In genomic region chr2:127546797-127547196, GRCh38 we compare ENCODE assay signal across 1 cellular context.
A peak's percentile ranks its signal among the peaks of the same experiment; 100 is the strongest.
TF ChIP-seq lines count a peak whose summit lies in the region.

No MANE protein-coding gene starts in this region.

TF ChIP-seq in HEK293, 187 proteins besides CTCF, POLR2A, EP300 and RAD21 (continued from another document):
- no peak for TF ChIP-seq ZNF18 (tag by site-specific recombination; IDR thresholded peaks at IDR 0.05)
- no peak for TF ChIP-seq OVOL3 (tag by site-specific recombination; IDR thresholded peaks at IDR 0.05)
- TF ChIP-seq YY2 (tag by site-specific recombination; IDR thresholded peaks at IDR 0.05) = no peak
- TF ChIP-seq HIC1 (tag by site-specific recombination; IDR thresholded peaks at IDR 0.05) = no peak
- TF ChIP-seq ZNF423 (tag by site-specific recombination; IDR thresholded peaks at IDR 0.05) = no peak
- TF ChIP-seq ZBTB17 (tag by site-specific recombination; IDR thresholded peaks at IDR 0.05) = peak; percentile 90
- peak; percentile 67 for TF ChIP-seq EGR2 (tag by site-specific recombination; IDR thresholded peaks at IDR 0.05; ENCODE audit: low read depth)
- no peak for TF ChIP-seq REST (tag by site-specific recombination; IDR thresholded peaks at IDR 0.05)
- TF ChIP-seq ZBTB11 (tag by site-specific recombination; conservative IDR thresholded peaks at IDR 0.05; ENCODE audit: low read depth) = no peak
- TF ChIP-seq ZNF366 (tag by site-specific recombination; conservative IDR thresholded peaks at IDR 0.05) = peak; percentile 82
- TF ChIP-seq ZNF155 (tag by site-specific recombination; IDR thresholded peaks at IDR 0.05) = no peak
- no peak for TF ChIP-seq ZNF239 (tag by site-specific recombination; IDR thresholded peaks at IDR 0.05)
- TF ChIP-seq ZNF280C (tag by site-specific recombination; IDR thresholded peaks at IDR 0.05) = no peak
- no peak for TF ChIP-seq ZXDB (tag by site-specific recombination; IDR thresholded peaks at IDR 0.05)
- no peak for TF ChIP-seq ZFHX2 (tag by site-specific recombination; conservative IDR thresholded peaks at IDR 0.05)
